In the genomic region with DNA sequence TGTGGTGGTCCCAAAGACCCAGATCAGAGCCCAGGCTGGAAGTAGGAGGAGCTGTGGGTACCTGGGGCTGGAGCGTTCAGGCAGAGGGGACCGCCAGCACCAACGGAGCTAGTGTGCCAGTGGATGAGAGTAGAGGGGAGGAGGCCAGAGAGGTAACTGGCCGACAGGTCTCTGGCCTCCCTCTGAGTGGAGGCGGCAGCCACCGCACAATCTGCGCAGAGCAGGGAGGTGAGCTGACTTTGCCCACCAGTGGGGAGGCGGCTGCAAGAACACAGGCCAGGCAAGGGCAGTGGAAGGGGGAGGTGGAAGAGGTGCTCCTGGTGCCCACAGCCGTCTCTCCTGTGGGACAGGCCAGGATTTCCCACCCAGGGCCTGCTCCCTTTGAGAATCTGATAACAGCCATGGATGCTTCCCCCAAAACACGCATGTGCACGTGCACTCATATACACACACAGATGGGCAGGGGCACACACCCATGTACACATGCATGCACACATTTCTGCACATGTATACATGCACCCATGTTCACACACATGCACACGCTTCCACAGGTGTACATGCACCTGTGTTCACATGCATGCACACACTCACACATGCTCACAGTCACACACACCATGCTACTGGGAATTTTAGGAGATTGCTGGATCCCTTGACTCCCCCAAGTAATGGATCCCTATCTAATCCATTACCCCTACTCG, we compare ENCODE assay signal across 18 cellular contexts. TPM values are rescaled to one million over a fixed set of nuclear protein-coding genes. Genes with fewer than 3 reads are reported as not detected.
DNase-seq lines count a peak whose midpoint lies in the region; ATAC-seq, FAIRE-seq and TF ChIP-seq lines count a peak whose summit lies in the region.
"Had no signal": no experiment of that assay in that cellular context is flagged by ENCODE, and none has a peak within 500 bp of the region (broad histone marks: within the 10 kb centered on the region; RNA-seq: fewer than 3 reads in every experiment).

No MANE protein-coding gene starts in this region.

- H3K4me3 Mint-ChIP-seq in Caco-2 (ENCODE audit: unreplicated experiment) = no peak overlapping the region
- peak overlapping the region; percentile 13 for H3K4me3 Mint-ChIP-seq in neural crest cell

- H4K20me1 ChIP-seq in Karpas-422 (ENCODE audit: insufficient read depth, low read depth, low read length) (peaks cover 7% of the 10 kb centered on the region; the same call in 1 of the 2 replicates), GM12878 (ENCODE audit: control insufficient read depth, insufficient read depth) (no peaks in the 10 kb centered on the region)

- TF ChIP-seq POLR2A in GM12878 (IDR thresholded peaks at IDR 0.05; ENCODE audit: low read depth, low read length) = no peak
- TF ChIP-seq POLR2A in lower leg skin (IDR thresholded peaks at IDR 0.05) = no peak

- CTCF ChIA-PET in Caco-2 (lab: Charles Lee) (no interaction called here), GM12878 (lab: Yijun Ruan, JAX) (interaction anchor here (1.2 to 5.8 kb wide), 3 partner anchors 8 to 77 kb away, joined by 3 to 27 read pairs (median 4); no protein-coding TSS in a partner anchor)

- H3K9me3 ChIP-seq in Caco-2 = no peaks in the 10 kb centered on the region
- no peaks in the 10 kb centered on the region for H3K9me3 ChIP-seq in Karpas-422 (ENCODE audit: low read length)
- H3K9me3 ChIP-seq in GM12878 (replicated peaks; ENCODE audit: control insufficient read depth, insufficient read depth, low read length) = no peaks in the 10 kb centered on the region
- no peaks in the 10 kb centered on the region for H3K9me3 ChIP-seq in lower lobe of right lung

- BruUV-seq in Caco-2 (replicated peaks; lab: Mats Ljungman, UMichigan) = no TSS peak
- no TSS peak for BruUV-seq in GM12878 (replicated peaks; lab: Mats Ljungman, UMichigan)

- peaks cover 46% of the 10 kb centered on the region for H3K4me1 Mint-ChIP-seq in Caco-2 (ENCODE audit: low read depth, unreplicated experiment)
- H3K4me1 Mint-ChIP-seq in neural crest cell = peaks cover 21% of the 10 kb centered on the region

- H3K4me1 ChIP-seq in Caco-2 (peaks cover 45% of the 10 kb centered on the region), Karpas-422 (ENCODE audit: low read length) (peaks cover 92% of the 10 kb centered on the region), GM12878 (ENCODE audit: control insufficient read depth, insufficient read depth, low read length) (peaks cover 58% of the 10 kb centered on the region), lower lobe of right lung (peaks cover 5% of the 10 kb centered on the region)

- H3K79me2 ChIP-seq in Karpas-422 (ENCODE audit: low read length) = peaks cover 70% of the 10 kb centered on the region
- H3K79me2 ChIP-seq in GM12878 (ENCODE audit: control insufficient read depth, insufficient read depth, low read length) = peaks cover 50% of the 10 kb centered on the region

- intact Hi-C loops in Caco-2 (cut with micrococcal nuclease; ENCODE audit: unreplicated experiment) (no loop called here), GM12878 (cut with micrococcal nuclease; ENCODE audit: unreplicated experiment) (no loop called here), Right ventricle myocardium inferior (cut with DNase I) (no loop called here), lower lobe of right lung (cut with DNase I) (no loop called here), lower leg skin (cut with DNase I; ENCODE audit: low total_unique reads) (no loop called here)

- H3K27me3 Mint-ChIP-seq in Caco-2 (ENCODE audit: insufficient read depth, unreplicated experiment) = no peaks in the 10 kb centered on the region
- peaks cover 9% of the 10 kb centered on the region for H3K27me3 Mint-ChIP-seq in neural crest cell (ENCODE audit: low read depth)

- H3K27ac Mint-ChIP-seq in Caco-2 (ENCODE audit: unreplicated experiment) (peak overlapping the region; percentile 59), neural crest cell (ENCODE audit: unreplicated experiment) (no peak overlapping the region)

- no peak for TF ChIP-seq EP300 in GM12878 (IDR thresholded peaks at IDR 0.05; ENCODE audit: borderline replicate concordance in 1 of 2, control insufficient read depth in 1 of 2, low read depth in 2 of 2, low read length in 2 of 2)

- H3K27ac ChIP-seq in Karpas-422 (ENCODE audit: low read length) (peak overlapping the region; percentile 99), GM12878 (ENCODE audit: control insufficient read depth, insufficient read depth) (no peak overlapping the region), lower lobe of right lung (no peak overlapping the region)
- H3K27ac ChIP-seq: PC-9, SK-N-MC had no signal

- peak overlapping the region; percentile 93 for H3K9ac ChIP-seq in Karpas-422 (ENCODE audit: low read length)
- H3K9ac ChIP-seq in GM12878 (ENCODE audit: control insufficient read depth, insufficient read depth, low read length) = no peak overlapping the region

- no peak for FAIRE-seq in GM12878 (lab: Jason Lieb, UNC)

- RAD21 ChIA-PET in GM12878 (lab: Charles Lee; ENCODE audit: unreplicated experiment) = no interaction called here

- H3K4me3 ChIP-seq in Caco-2 (ENCODE audit: low read depth, low read length) = no peak overlapping the region
- H3K4me3 ChIP-seq in Karpas-422 (ENCODE audit: low read length) = peak overlapping the region; percentile 81; the same call in 1 of the 2 replicates
- H3K4me3 ChIP-seq in GM12878 = no peak overlapping the region; the same call in 1 of the 2 replicates
- no peak overlapping the region for H3K4me3 ChIP-seq in lower lobe of right lung
- H3K4me3 ChIP-seq in lower leg skin (ENCODE audit: low read depth, poor library complexity, severe bottlenecking) = no peak overlapping the region
- H3K4me3 ChIP-seq: PC-9, SK-N-MC had no signal

- 86% methylated on average over 12 of the region's 13 CpGs for WGBS in GM12878 (ENCODE audit: insufficient coverage, insufficient replicate concordance, low lambda C conversion rate, missing lambda C conversion rate)
- 90 to 94% methylated on average over 13 of the region's 13 CpGs for WGBS in lower leg skin, 2 donors

- TF ChIP-seq CTCF in Caco-2 (IDR thresholded peaks at IDR 0.05; ENCODE audit: insufficient read depth in 1 of 2, low read depth in 1 of 2, low read length in 1 of 2, severe bottlenecking in 1 of 2, unreplicated experiment in 1 of 2) (no peak), GM12878 (IDR thresholded peaks at IDR 0.05 in 2 of 3, conservative IDR thresholded peaks at IDR 0.05 in 1 of 3; ENCODE audit: control insufficient read depth in 2 of 3, extremely low read depth in 1 of 3, insufficient read depth in 1 of 3, low read depth in 3 of 3, low read length in 3 of 3) (no peak), neural crest cell (conservative IDR thresholded peaks at IDR 0.05) (no peak), lower lobe of right lung (IDR thresholded peaks at IDR 0.05) (no peak), lower leg skin (IDR thresholded peaks at IDR 0.05) (no peak)

- H3K27me3 ChIP-seq in Caco-2 (replicated peaks; ENCODE audit: control insufficient read depth, insufficient read depth, low read length) (no peaks in the 10 kb centered on the region), Karpas-422 (ENCODE audit: low read length) (no peaks in the 10 kb centered on the region), GM12878 (replicated peaks in 1 of 2; ENCODE audit: control insufficient read depth in 2 of 2, insufficient read depth in 2 of 2, low read length in 1 of 2) (no peaks in the 10 kb centered on the region), lower lobe of right lung (ENCODE audit: low read depth) (peaks cover 7% of the 10 kb centered on the region)

- H3K9me3 Mint-ChIP-seq in Caco-2 (ENCODE audit: unreplicated experiment) (no peaks in the 10 kb centered on the region), neural crest cell (no peaks in the 10 kb centered on the region)

- in situ Hi-C loops in GM12878 (cut with MboI) = no loop called here

- H3K36me3 ChIP-seq in Caco-2 (ENCODE audit: control insufficient read depth, insufficient read depth, low read length) = no peaks in the 10 kb centered on the region
- H3K36me3 ChIP-seq in Karpas-422 (ENCODE audit: insufficient read depth, low read length) = peaks cover 18% of the 10 kb centered on the region
- no peaks in the 10 kb centered on the region; a peak in 1 of 4 replicates for H3K36me3 ChIP-seq in GM12878 (ENCODE audit: control insufficient read depth in 2 of 2, insufficient read depth in 2 of 2, low read length in 1 of 2)
- no peaks in the 10 kb centered on the region for H3K36me3 ChIP-seq in lower lobe of right lung

- no peak for TF ChIP-seq RAD21 in GM12878 (IDR thresholded peaks at IDR 0.05; ENCODE audit: insufficient read depth, low read depth, low read length)

- H3K4me2 ChIP-seq in Karpas-422 (ENCODE audit: low read depth, low read length, poor library complexity, severe bottlenecking) (peak overlapping the region; percentile 94), GM12878 (ENCODE audit: control insufficient read depth, insufficient read depth) (peak overlapping the region; percentile 99)
- H3K4me2 ChIP-seq: PC-9 had no signal

- ATAC-seq in GM12878 (no peak), Right ventricle myocardium inferior (no peak), lower lobe of right lung (no peak)

- DNase-seq in Caco-2 (no peak), Karpas-422 (no peak), GM12878 (ENCODE audit: low read depth, low spot score) (no peak), neural crest cell (ENCODE audit: low read depth, low spot score) (no peak), NCI-H446 (lab: John Stamatoyannopoulos, UW) (no peak), Right ventricle myocardium inferior (ENCODE audit: missing footprints) (no peak), lower lobe of right lung (no peak), lower leg skin (ENCODE audit: low spot score in 2 of 2) (no peak)
- DNase-seq: Calu3; DMS79 treated with DMSO at 0.1 percent for 48 hours; GDM1; NCI-H1436; NCI-H2081; NCI-H526; NK-92 treated with Interleukin-12 subunit alpha and Interleukin-12 subunit beta, amount 100 ng/mL, for 24 hours; PC-9 had no signal

- no peaks in the 10 kb centered on the region for H3K9me2 ChIP-seq in Karpas-422 (replicated peaks; ENCODE audit: insufficient read depth, low read length)

- H2AFZ ChIP-seq in Karpas-422 (ENCODE audit: low read length) (no peak overlapping the region), GM12878 (ENCODE audit: control insufficient read depth, low read depth, low read length) (no peak overlapping the region)
- H2AFZ ChIP-seq: PC-9 had no signal

- H3K36me3 Mint-ChIP-seq in Caco-2 (ENCODE audit: insufficient read depth, unreplicated experiment) (peaks cover 6% of the 10 kb centered on the region), neural crest cell (ENCODE audit: low read depth) (no peaks in the 10 kb centered on the region)

- POLR2A ChIA-PET in Caco-2 (lab: Charles Lee) (no interaction called here), GM12878 (lab: Charles Lee) (interaction anchor here (1.0 to 4.7 kb wide), 2 partner anchors 12 to 22 kb away, joined by 3 to 38 read pairs; no protein-coding TSS in a partner anchor)

- SMC1A ChIA-PET in GM12878 (lab: Charles Lee; ENCODE audit: uncharacterized antibody, unreplicated experiment) = interaction anchor here (0.7 to 5.9 kb wide), 3 partner anchors 9 to 13 kb away, joined by 3 to 50 read pairs (median 7); no protein-coding TSS in a partner anchor

RNA-seq across cellular contexts. Expression of gene MGAT3, which starts 6.4 kb away (rescaled TPM):
- total RNA-seq in Caco-2 (2022) = 15.5 and 16.6 TPM in 2 replicates
- total RNA-seq in Karpas-422 (2014; rRNA removed; shearing (Covaris generic); ENCODE audit: low replicate concordance) = 34.8 and 52.7 TPM in 2 replicates
- 32.8 and 36.9 TPM in 2 replicates for total RNA-seq in GM12878 (2013; cell fraction: nucleolus; rRNA removed)
- total RNA-seq in GM12878 (2014; rRNA removed) = 11.3 and 12.0 TPM in 2 replicates
- total RNA-seq in GM12878 (2014; rRNA removed; fragmentation: Illumina TruSeq; extraction: Trizol) = 11.8 and 12.5 TPM in 2 replicates
- 38.5 and 40.2 TPM in 2 replicates for total RNA-seq in GM12878 (2021)
- 6.3 TPM for polyA plus RNA-seq in GM12878 (2011; ENCODE audit: low read depth)
- 9.5 and 16.9 TPM in 2 replicates for polyA plus RNA-seq in GM12878 (2011; rRNA removed)
- polyA plus RNA-seq in GM12878 (2011; cell fraction: cytosol; rRNA removed) = 21.5 and 27.7 TPM in 2 replicates
- 27.2 and 30.1 TPM in 2 replicates for polyA plus RNA-seq in GM12878 (2011; cell fraction: nucleus; rRNA removed)
- 13.9 and 17.0 TPM in 2 replicates for polyA plus RNA-seq in GM12878 (2012)
- 5.8 and 12.1 TPM in 2 replicates for polyA plus RNA-seq in GM12878 (2014; fragmentation: Illumina TruSeq; extraction: Trizol)
- polyA plus RNA-seq in GM12878 (2014; fragmentation: Nextera tagmentation; extraction: Ambion mirVana) = 1 to 10 TPM in 1 of 2 experiments, under 1 TPM in 1; 0.32 to 1.1 TPM
- 23.5 and 25.6 TPM in 2 replicates for polyA plus RNA-seq in GM12878 (2014; rRNA removed)
- polyA plus RNA-seq in GM12878 (2016; fragmentation: Nextera tagmentation; extraction: Ambion mirVana) = 1 to 10 TPM; 8.3 to 8.4 TPM
- polyA minus RNA-seq in GM12878 (2011; rRNA and poly(A)+ RNA removed) = 22.1 and 40.9 TPM in 2 replicates
- polyA minus RNA-seq in GM12878 (2011; cell fraction: cytosol; rRNA and poly(A)+ RNA removed) = 20.5 and 24.1 TPM in 2 replicates
- polyA minus RNA-seq in GM12878 (2011; cell fraction: nucleus; rRNA and poly(A)+ RNA removed) = 8.3 and 15.4 TPM in 2 replicates
- 20.3 and 23.5 TPM in 2 replicates for total RNA-seq in neural crest cell
- total RNA-seq in Right ventricle myocardium inferior = 5.9 TPM
- total RNA-seq in lower lobe of right lung = 41.5 TPM
- total RNA-seq in lower leg skin = 1 to 10 TPM; 1.2 to 5.5 (median 3.2) TPM
- total RNA-seq: LHCN-M2, PC-9 had no signal

RNA-seq across cellular contexts. Expression of gene TAB1, which starts 50.8 kb away (rescaled TPM):
- total RNA-seq in Caco-2 (2022) (25.7 and 26.1 TPM in 2 replicates), GM12878 (2014; rRNA removed) (9.0 and 10.6 TPM in 2 replicates), GM12878 (2014; rRNA removed; fragmentation: Illumina TruSeq; extraction: Trizol) (8.1 and 8.9 TPM in 2 replicates), GM12878 (2021) (17.3 and 23.4 TPM in 2 replicates), neural crest cell (33.8 and 38.3 TPM in 2 replicates), Right ventricle myocardium inferior (17.3 TPM), lower lobe of right lung (27.2 TPM), lower leg skin (10 to 100 TPM; 24.1 to 35.9 (median 29.8) TPM)
- total RNA-seq in Karpas-422 (2014; rRNA removed; shearing (Covaris generic); ENCODE audit: low replicate concordance) = 11.0 and 15.9 TPM in 2 replicates
- total RNA-seq in GM12878 (2013; cell fraction: nucleolus; rRNA removed) = 20.8 and 24.4 TPM in 2 replicates
- 6.0 TPM for polyA plus RNA-seq in GM12878 (2011; ENCODE audit: low read depth)
- polyA plus RNA-seq in GM12878 (2011; rRNA removed) (7.0 and 14.8 TPM in 2 replicates), GM12878 (2014; fragmentation: Illumina TruSeq; extraction: Trizol) (3.9 and 8.1 TPM in 2 replicates), GM12878 (2014; fragmentation: Nextera tagmentation; extraction: Ambion mirVana) (under 1 TPM; 0.40 to 0.57 TPM), GM12878 (2014; rRNA removed) (14.4 and 16.2 TPM in 2 replicates), GM12878 (2016; fragmentation: Nextera tagmentation; extraction: Ambion mirVana) (10 to 100 TPM; 13.9 to 14.5 TPM)
- 20.3 and 27.2 TPM in 2 replicates for polyA plus RNA-seq in GM12878 (2011; cell fraction: cytosol; rRNA removed)
- polyA plus RNA-seq in GM12878 (2011; cell fraction: nucleus; rRNA removed) = 33.3 and 57.0 TPM in 2 replicates
- polyA plus RNA-seq in GM12878 (2012) = 10.2 and 10.9 TPM in 2 replicates
- 17.3 and 21.1 TPM in 2 replicates for polyA minus RNA-seq in GM12878 (2011; rRNA and poly(A)+ RNA removed)
- polyA minus RNA-seq in GM12878 (2011; cell fraction: cytosol; rRNA and poly(A)+ RNA removed) = 12.0 and 12.8 TPM in 2 replicates
- polyA minus RNA-seq in GM12878 (2011; cell fraction: nucleus; rRNA and poly(A)+ RNA removed) = 9.1 and 9.9 TPM in 2 replicates

RNA-seq across cellular contexts. Expression of gene MIEF1, which starts 51.7 kb away (rescaled TPM):
- total RNA-seq in Caco-2 (2022) (47.4 and 49.4 TPM in 2 replicates), GM12878 (2014; rRNA removed) (27.9 and 28.3 TPM in 2 replicates), GM12878 (2014; rRNA removed; fragmentation: Illumina TruSeq; extraction: Trizol) (24.0 and 26.4 TPM in 2 replicates), GM12878 (2021) (50.9 and 52.3 TPM in 2 replicates), neural crest cell (43.3 and 45.0 TPM in 2 replicates), Right ventricle myocardium inferior (17.3 TPM), lower lobe of right lung (27.7 TPM), lower leg skin (10 to 100 TPM; 12.8 to 27.1 (median 20.2) TPM)
- 23.2 and 25.0 TPM in 2 replicates for total RNA-seq in Karpas-422 (2014; rRNA removed; shearing (Covaris generic); ENCODE audit: low replicate concordance)
- total RNA-seq in GM12878 (2013; cell fraction: nucleolus; rRNA removed) = 32.3 and 33.3 TPM in 2 replicates
- polyA plus RNA-seq in GM12878 (2011; ENCODE audit: low read depth) = 17.7 TPM
- polyA plus RNA-seq in GM12878 (2011; rRNA removed) (21.3 and 27.9 TPM in 2 replicates), GM12878 (2014; fragmentation: Illumina TruSeq; extraction: Trizol) (33.1 and 35.8 TPM in 2 replicates), GM12878 (2014; fragmentation: Nextera tagmentation; extraction: Ambion mirVana) (10 to 100 TPM; 12.4 to 13.8 TPM), GM12878 (2014; rRNA removed) (30.6 and 35.2 TPM in 2 replicates), GM12878 (2016; fragmentation: Nextera tagmentation; extraction: Ambion mirVana) (10 to 100 TPM; 43.2 to 46.3 TPM)
- 29.7 and 30.5 TPM in 2 replicates for polyA plus RNA-seq in GM12878 (2011; cell fraction: cytosol; rRNA removed)
- polyA plus RNA-seq in GM12878 (2011; cell fraction: nucleus; rRNA removed) = 19.1 and 27.5 TPM in 2 replicates
- 22.3 and 24.9 TPM in 2 replicates for polyA plus RNA-seq in GM12878 (2012)
- 40.1 and 42.5 TPM in 2 replicates for polyA minus RNA-seq in GM12878 (2011; rRNA and poly(A)+ RNA removed)
- 15.5 and 17.6 TPM in 2 replicates for polyA minus RNA-seq in GM12878 (2011; cell fraction: cytosol; rRNA and poly(A)+ RNA removed)
- 11.0 and 23.4 TPM in 2 replicates for polyA minus RNA-seq in GM12878 (2011; cell fraction: nucleus; rRNA and poly(A)+ RNA removed)
